In genomic region chr16:12090162-12090552, GRCh38 we compare ENCODE assay signal across 12 cellular contexts.
DNase-seq lines count a peak whose midpoint lies in the region; ATAC-seq and TF ChIP-seq lines count a peak whose summit lies in the region.
"Had no signal": no experiment of that assay in that cellular context is flagged by ENCODE, and none has a peak within 500 bp of the region (broad histone marks: within the 10 kb centered on the region; RNA-seq: fewer than 3 reads in every experiment).

No MANE protein-coding gene starts in this region.

- in situ Hi-C loops in KBM-7 (cut with MboI; ENCODE audit: low pct_unique_long_range_greater_than_20kb, low sequenced_read_pairs), result no loop called here

- H3K36me3 Mint-ChIP-seq in T-helper 1 cell treated with Interleukin-12 subunit alpha and Interleukin-12 subunit beta and Interleukin-4 antibody, amounts not matched to agents 30 μg/mL and 1 μg/mL, for 36 hours (ENCODE audit: low read depth), result no peaks in the 10 kb centered on the region
- H3K36me3 Mint-ChIP-seq in activated CD8-positive, alpha-beta T cell treated with anti-CD3 and anti-CD28 coated beads, Interleukin-2, amount 10 ng/mL, durations not matched to agents 7 days and 5 days (ENCODE audit: low read depth), result no peaks in the 10 kb centered on the region

- H3K4me3 ChIP-seq in hepatocyte (no peak overlapping the region), sigmoid colon (peak overlapping the region in 1 of 4 donors; percentile 2)

- no peaks in the 10 kb centered on the region for H3K79me2 ChIP-seq in hepatocyte

- CTCF ChIA-PET in activated CD8-positive, alpha-beta T cell treated with anti-CD3 and anti-CD28 coated beads, Interleukin-2, amount 10 ng/mL, durations not matched to agents 7 days and 5 days (lab: Charles Lee), result interaction anchor here (0.7 to 1.6 kb wide), 2 partner anchors 9 to 11 kb away, joined by 3 to 5 read pairs; no protein-coding TSS in a partner anchor

- H3K27ac ChIP-seq in hepatocyte, result peak overlapping the region; percentile 70
- no peak overlapping the region for H3K27ac ChIP-seq in sigmoid colon
- H3K27ac ChIP-seq: 22Rv1, tibial artery had no signal

- no peak overlapping the region for H3K27ac Mint-ChIP-seq in T-helper 1 cell treated with Interleukin-12 subunit alpha and Interleukin-12 subunit beta and Interleukin-4 antibody, amounts not matched to agents 30 μg/mL and 1 μg/mL, for 36 hours
- peak overlapping the region; percentile 87 for H3K27ac Mint-ChIP-seq in activated CD8-positive, alpha-beta T cell treated with anti-CD3 and anti-CD28 coated beads, Interleukin-2, amount 10 ng/mL, durations not matched to agents 7 days and 5 days

- H3K9me3 ChIP-seq in hepatocyte (ENCODE audit: low read depth), result no peaks in the 10 kb centered on the region
- H3K9me3 ChIP-seq in sigmoid colon, result no peaks in the 10 kb centered on the region
- H3K9me3 ChIP-seq: tibial artery had no signal

- peak overlapping the region; percentile 14 for H3K4me3 Mint-ChIP-seq in T-helper 1 cell treated with Interleukin-12 subunit alpha and Interleukin-12 subunit beta and Interleukin-4 antibody, amounts not matched to agents 30 μg/mL and 1 μg/mL, for 36 hours
- H3K4me3 Mint-ChIP-seq in activated CD8-positive, alpha-beta T cell treated with anti-CD3 and anti-CD28 coated beads, Interleukin-2, amount 10 ng/mL, durations not matched to agents 7 days and 5 days, result no peak overlapping the region

- no peaks in the 10 kb centered on the region for H4K20me1 ChIP-seq in hepatocyte (ENCODE audit: insufficient read depth, poor library complexity, severe bottlenecking)

- no peak for TF ChIP-seq CTCF in hepatocyte (IDR thresholded peaks at IDR 0.05; ENCODE audit: poor library complexity)
- TF ChIP-seq CTCF in sigmoid colon (IDR thresholded peaks at IDR 0.05), result no peak

- H3K27me3 ChIP-seq in hepatocyte (no peaks in the 10 kb centered on the region), sigmoid colon (no peaks in the 10 kb centered on the region)
- H3K27me3 ChIP-seq: tibial artery had no signal

- peak overlapping the region; percentile 10 for H2AFZ ChIP-seq in hepatocyte

- H3K27me3 Mint-ChIP-seq in T-helper 1 cell treated with Interleukin-12 subunit alpha and Interleukin-12 subunit beta and Interleukin-4 antibody, amounts not matched to agents 30 μg/mL and 1 μg/mL, for 36 hours (ENCODE audit: low read depth), result no peaks in the 10 kb centered on the region
- H3K27me3 Mint-ChIP-seq in activated CD8-positive, alpha-beta T cell treated with anti-CD3 and anti-CD28 coated beads, Interleukin-2, amount 10 ng/mL, durations not matched to agents 7 days and 5 days (ENCODE audit: low read depth), result no peaks in the 10 kb centered on the region

- POLR2A ChIA-PET in activated CD8-positive, alpha-beta T cell treated with anti-CD3 and anti-CD28 coated beads, Interleukin-2, amount 10 ng/mL, durations not matched to agents 7 days and 5 days (lab: Charles Lee), result no interaction called here

- no peaks in the 10 kb centered on the region for H3K36me3 ChIP-seq in hepatocyte (replicated peaks; ENCODE audit: insufficient read depth, low read depth)
- H3K36me3 ChIP-seq in sigmoid colon, result no peaks in the 10 kb centered on the region

- H3K4me1 Mint-ChIP-seq in T-helper 1 cell treated with Interleukin-12 subunit alpha and Interleukin-12 subunit beta and Interleukin-4 antibody, amounts not matched to agents 30 μg/mL and 1 μg/mL, for 36 hours (ENCODE audit: low read depth), result peaks cover 18% of the 10 kb centered on the region
- H3K4me1 Mint-ChIP-seq in activated CD8-positive, alpha-beta T cell treated with anti-CD3 and anti-CD28 coated beads, Interleukin-2, amount 10 ng/mL, durations not matched to agents 7 days and 5 days (ENCODE audit: low read depth), result peaks cover 34% of the 10 kb centered on the region

- TF ChIP-seq EP300 in sigmoid colon (IDR thresholded peaks at IDR 0.05), result no peak

- no peak for TF ChIP-seq POLR2A in sigmoid colon (IDR thresholded peaks at IDR 0.05)

- WGBS in hepatocyte (ENCODE audit: low lambda C conversion rate, missing lambda C conversion rate), result 52% methylated on average over 14 of the region's 14 CpGs
- WGBS in sigmoid colon, 2 donors, result 73 to 80% methylated on average over 14 of the region's 14 CpGs

- no peak for ATAC-seq in activated CD8-positive, alpha-beta T cell treated with anti-CD3 and anti-CD28 coated beads, Interleukin-2, amount 10 ng/mL, durations not matched to agents 7 days and 5 days
- ATAC-seq in GM19328 (IDR thresholded peaks at IDR 0.05; ENCODE audit: unreplicated experiment) (no peak), HG03432 (IDR thresholded peaks at IDR 0.05; ENCODE audit: unreplicated experiment) (no peak)

- intact Hi-C loops in sigmoid colon (cut with DNase I), result loop anchor here (10.0 kb wide), 3 partner anchors 165 to 1365 kb away; no protein-coding TSS in a partner anchor

- no peaks in the 10 kb centered on the region for H3K9me3 Mint-ChIP-seq in T-helper 1 cell treated with Interleukin-12 subunit alpha and Interleukin-12 subunit beta and Interleukin-4 antibody, amounts not matched to agents 30 μg/mL and 1 μg/mL, for 36 hours
- no peaks in the 10 kb centered on the region for H3K9me3 Mint-ChIP-seq in activated CD8-positive, alpha-beta T cell treated with anti-CD3 and anti-CD28 coated beads, Interleukin-2, amount 10 ng/mL, durations not matched to agents 7 days and 5 days (ENCODE audit: insufficient read depth)

- DNase-seq in T-helper 1 cell (no peak), hepatocyte (ENCODE audit: low spot score) (no peak), sigmoid colon (peak; percentile 63), KBM-7 (no peak)
- no peak for DNase-seq in activated CD8-positive, alpha-beta T cell treated with anti-CD3 and anti-CD28 coated beads, Interleukin-2, amount 10 ng/mL, durations not matched to agents 7 days and 5 days
- DNase-seq: erythroblast, Karpas-422 had no signal

- H3K4me2 ChIP-seq in hepatocyte, result peak overlapping the region; percentile 73

- H3K9me2 ChIP-seq in hepatocyte (replicated peaks; ENCODE audit: insufficient read depth), result no peaks in the 10 kb centered on the region

- H3K4me1 ChIP-seq in hepatocyte (ENCODE audit: insufficient read depth) (peaks cover 16% of the 10 kb centered on the region), sigmoid colon (peaks cover 0 to 10% (median 4%) of the 10 kb centered on the region in 4 donors)
